7 cellular contexts compared by ENCODE assay signal in the genomic region with DNA sequence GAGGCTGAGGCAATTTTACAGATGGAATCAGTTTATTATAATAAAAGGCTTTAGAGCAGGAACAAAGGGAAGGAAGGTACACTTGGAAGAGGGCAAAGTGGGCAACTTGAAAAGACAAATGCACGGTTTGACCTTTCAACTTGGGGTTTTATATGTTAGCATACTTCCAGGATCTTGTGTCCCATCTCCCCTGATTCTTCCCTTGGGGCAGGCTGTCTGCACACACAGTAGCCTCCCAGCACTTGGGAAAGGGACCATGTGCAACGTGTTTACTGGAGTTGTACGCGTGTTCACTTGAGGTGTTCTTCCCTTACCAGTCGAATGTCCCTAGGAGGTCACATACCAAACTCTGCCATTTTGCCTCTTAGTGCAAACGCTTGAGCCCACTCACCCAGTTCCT.
"Had no signal": no experiment of that assay in that cellular context is flagged by ENCODE, and none has a peak within 500 bp of the region (broad histone marks: within the 10 kb centered on the region; RNA-seq: fewer than 3 reads in every experiment).

No MANE protein-coding gene starts in this region.

- FAIRE-seq: G401.6, GM12878, GM12892, GM18507, GM19239 had no signal

- DNase-seq: GDM1, GF-D8 had no signal

- H3K4me3 ChIP-seq: GM12878 had no signal

- ATAC-seq: GM12878 had no signal
